In the genomic region with DNA sequence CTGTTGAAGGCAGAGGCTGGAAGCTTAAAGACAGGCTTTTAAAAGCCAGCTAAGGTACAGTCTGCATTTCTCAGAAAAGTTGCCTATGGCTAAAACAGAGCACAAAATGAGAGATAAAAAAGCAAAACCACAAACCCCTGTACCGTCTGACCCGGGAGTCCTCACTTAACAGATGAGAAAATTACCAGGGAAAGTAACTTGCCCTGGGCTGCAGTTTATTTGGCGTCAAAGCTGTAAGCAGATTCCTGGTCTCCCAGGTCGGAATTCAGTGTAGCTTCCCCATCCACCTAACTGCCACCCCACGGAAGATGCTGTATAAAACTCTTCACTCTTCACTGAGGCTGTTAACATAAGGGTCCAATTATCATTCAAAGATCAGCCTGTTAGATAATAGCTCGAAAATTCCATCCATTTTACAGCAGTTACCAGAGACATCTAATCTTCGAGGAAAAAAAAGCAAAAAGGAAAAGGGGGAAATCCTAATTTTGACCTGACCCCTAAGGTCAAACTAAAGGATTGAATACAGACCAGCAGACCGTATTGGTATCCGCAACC, we compare ENCODE assay signal across 9 cellular contexts. TPM values are rescaled to one million over a fixed set of nuclear protein-coding genes. Genes with fewer than 3 reads are reported as not detected.
DNase-seq lines count a peak whose midpoint lies in the region; ATAC-seq and TF ChIP-seq lines count a peak whose summit lies in the region.
"Had no signal": no experiment of that assay in that cellular context is flagged by ENCODE, and none has a peak within 500 bp of the region (broad histone marks: within the 10 kb centered on the region; RNA-seq: fewer than 3 reads in every experiment).

No MANE protein-coding gene starts in this region.

- H3K4me3 Mint-ChIP-seq in T-helper 17 cell (peak overlapping the region; percentile 96), glutamatergic neuron (ENCODE audit: unreplicated experiment) (peak overlapping the region; percentile 95)

- H3K9me3 ChIP-seq in GM23248 (ENCODE audit: low read depth) (no peaks in the 10 kb centered on the region), T-helper 17 cell (ENCODE audit: control insufficient read depth, low read length, poor library complexity, severe bottlenecking) (no peaks in the 10 kb centered on the region), skeletal muscle tissue (ENCODE audit: control insufficient read depth in 3 of 3, low read length in 3 of 3) (no peaks in the 10 kb centered on the region)

- peak overlapping the region; percentile 79 for H2AFZ ChIP-seq in GM23248

- in situ Hi-C loops in GM23248 (cut with MboI): no loop called here

- no peak for ATAC-seq in T-helper 17 cell
- no peak for ATAC-seq in HG03159 (IDR thresholded peaks at IDR 0.05; ENCODE audit: unreplicated experiment)

- H3F3A ChIP-seq in GM23248 (ENCODE audit: insufficient read depth): peaks cover 6% of the 10 kb centered on the region; the same call in 1 of the 2 replicates

- H3K36me3 Mint-ChIP-seq in T-helper 17 cell (ENCODE audit: low read depth): no peaks in the 10 kb centered on the region
- no peaks in the 10 kb centered on the region for H3K36me3 Mint-ChIP-seq in glutamatergic neuron (ENCODE audit: unreplicated experiment)

- peak overlapping the region; percentile 77 for H3K4me2 ChIP-seq in GM23248 (ENCODE audit: unreplicated experiment)

- H3K4me1 ChIP-seq in GM23248 (ENCODE audit: insufficient read depth) (no peaks in the 10 kb centered on the region), skeletal muscle tissue (ENCODE audit: control insufficient read depth in 3 of 3, insufficient read depth in 3 of 3, low read length in 3 of 3) (peaks cover 6 to 20% (median 8%) of the 10 kb centered on the region in 3 donors)

- no peaks in the 10 kb centered on the region for H3K9me2 ChIP-seq in GM23248 (ENCODE audit: insufficient read depth)

- H3K79me2 ChIP-seq in GM23248 (ENCODE audit: insufficient read depth): peaks cover 60% of the 10 kb centered on the region

- H3K9ac ChIP-seq in GM23248 (peak overlapping the region; percentile 88), skeletal muscle tissue (ENCODE audit: low read depth in 1 of 3, low read length in 3 of 3) (peak overlapping the region; percentile 70 to 88 (median 85))

- H3K4me1 Mint-ChIP-seq in T-helper 17 cell: peaks cover 36% of the 10 kb centered on the region
- peaks cover 32% of the 10 kb centered on the region for H3K4me1 Mint-ChIP-seq in glutamatergic neuron (ENCODE audit: low read depth, unreplicated experiment)

- H3K27ac ChIP-seq in GM23248 (no peak overlapping the region), skeletal muscle tissue (ENCODE audit: low read depth, low read length) (no peak overlapping the region)

- H3K27me3 Mint-ChIP-seq in T-helper 17 cell: no peaks in the 10 kb centered on the region
- H3K27me3 Mint-ChIP-seq in glutamatergic neuron (ENCODE audit: unreplicated experiment): peaks cover 7% of the 10 kb centered on the region

- H3K27me3 ChIP-seq in GM23248 (replicated peaks; ENCODE audit: insufficient read depth) (no peaks in the 10 kb centered on the region), skeletal muscle tissue (ENCODE audit: control insufficient read depth in 3 of 3, insufficient read depth in 3 of 3, low read length in 3 of 3) (no peaks in the 10 kb centered on the region)

- TF ChIP-seq CTCF in glutamatergic neuron (IDR thresholded peaks at IDR 0.05; ENCODE audit: partially characterized antibody, unreplicated experiment): no peak

- WGBS in GM23248 (ENCODE audit: low coverage in 1 of 2, low lambda C conversion rate in 2 of 2, missing lambda C conversion rate in 2 of 2), 2 experiments: 12 to 13% methylated on average over 9 of the region's 9 CpGs

- H3K27ac Mint-ChIP-seq in T-helper 17 cell (peak overlapping the region; percentile 93), glutamatergic neuron (ENCODE audit: unreplicated experiment) (peak overlapping the region; percentile 83)

- peaks cover 16% of the 10 kb centered on the region for H3K9me3 Mint-ChIP-seq in glutamatergic neuron (ENCODE audit: unreplicated experiment)

- no peaks in the 10 kb centered on the region for H3K36me3 ChIP-seq in GM23248 (ENCODE audit: low read depth)
- no peaks in the 10 kb centered on the region for H3K36me3 ChIP-seq in skeletal muscle tissue (ENCODE audit: control insufficient read depth in 3 of 3, insufficient read depth in 3 of 3, low read length in 3 of 3)

- H3K4me3 ChIP-seq in GM23248: peak overlapping the region; percentile 99
- H3K4me3 ChIP-seq in skeletal muscle tissue (ENCODE audit: low read length in 3 of 3): peak overlapping the region; percentile 71 to 78 (median 78)

- H4K20me1 ChIP-seq in GM23248 (ENCODE audit: insufficient read depth): peaks cover 23% of the 10 kb centered on the region

- DNase-seq in GM23248 (peak; percentile 30), T-helper 17 cell (no peak), glutamatergic neuron (no peak), NCI-H774 (lab: John Stamatoyannopoulos, UW) (no peak)
- DNase-seq in activated CD8-positive, alpha-beta memory T cell treated with anti-CD3 and anti-CD28 coated beads, Interleukin-2, amount 50 U/mL, for 4 hours: no peak
- DNase-seq in activated effector memory CD4-positive, alpha-beta T cell treated with anti-CD3 and anti-CD28 coated beads, Interleukin-2, amount 50 U/mL, for 16 hours: no peak
- DNase-seq: cerebellar nuclear complex had no signal

RNA-seq across cellular contexts. Expression of a gene that starts 1.5 kb away (rescaled TPM):
- 17.2 and 20.6 TPM in 2 replicates for total RNA-seq in GM23248 (2014; rRNA removed; shearing (Covaris generic))
- polyA plus RNA-seq in GM23248 (2016; fragmentation: Nextera tagmentation; extraction: Ambion mirVana): 0.56 and 0.64 TPM in 2 replicates
- total RNA-seq in T-helper 17 cell (10 to 100 TPM; 68.7 to 81.9 TPM), glutamatergic neuron (ENCODE audit: unreplicated experiment) (112 TPM), skeletal muscle tissue (13.0 TPM)
